11 cellular contexts compared by ENCODE assay signal in the genomic region with DNA sequence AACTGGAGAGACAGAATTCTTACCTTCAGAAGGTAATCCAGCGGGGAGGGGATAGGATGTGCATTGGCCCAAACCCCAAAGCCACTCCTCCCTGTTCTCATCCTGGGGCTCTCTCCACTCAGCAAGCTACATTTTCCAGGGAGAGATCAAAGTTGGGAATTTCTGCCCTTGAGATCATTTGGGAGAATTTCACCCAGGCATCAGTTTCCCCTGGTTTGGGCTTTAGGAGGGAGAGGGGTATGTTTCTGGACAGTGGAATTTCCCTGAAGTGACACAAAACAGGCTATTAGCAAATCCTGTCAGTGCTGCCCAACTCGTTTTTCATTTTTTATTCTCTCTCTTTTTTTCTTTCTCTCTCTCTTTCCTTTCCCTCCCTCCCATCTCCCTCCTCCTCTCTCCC. TPM values are rescaled to one million over a fixed set of nuclear protein-coding genes. Genes with fewer than 3 reads are reported as not detected.
DNase-seq lines count a peak whose midpoint lies in the region; ATAC-seq and TF ChIP-seq lines count a peak whose summit lies in the region.
"Had no signal": no experiment of that assay in that cellular context is flagged by ENCODE, and none has a peak within 500 bp of the region (broad histone marks: within the 10 kb centered on the region; RNA-seq: fewer than 3 reads in every experiment).

No MANE protein-coding gene starts in this region.

- H3K4me3 ChIP-seq in heart right ventricle (no peak overlapping the region), muscle layer of duodenum (ENCODE audit: low read depth in 1 of 2, low read length in 2 of 2) (no peak overlapping the region), uterus (no peak overlapping the region)
- H3K4me3 ChIP-seq: SJSA1 had no signal

- H3K4me1 Mint-ChIP-seq in effector memory CD8-positive, alpha-beta T cell (ENCODE audit: low read depth in 2 of 2), result peaks cover 12 to 26% of the 10 kb centered on the region in 2 donors

- H3K9me3 ChIP-seq in heart right ventricle (peaks cover 0 to 4% (median 0%) of the 10 kb centered on the region in 11 donors), muscle layer of duodenum (ENCODE audit: control insufficient read depth in 1 of 2, low read length in 2 of 2) (no peaks in the 10 kb centered on the region), uterus (no peaks in the 10 kb centered on the region)
- H3K9me3 ChIP-seq: SJSA1 had no signal

- H3K4me3 Mint-ChIP-seq in effector memory CD8-positive, alpha-beta T cell, result no peak overlapping the region

- intact Hi-C loops in heart right ventricle (cut with DNase I), result loop anchor here in 1 of 10 donors (5.0 kb wide), 1 partner anchor 49 kb away; no protein-coding TSS in a partner anchor
- intact Hi-C loops in left cardiac atrium (cut with DNase I), result loop anchor here in 1 of 2 donors (5.0 kb wide), 1 partner anchor 34 kb away; no protein-coding TSS in a partner anchor
- intact Hi-C loops in uterus (cut with DNase I; ENCODE audit: low total_unique reads), result no loop called here

- TF ChIP-seq POLR2A in uterus (IDR thresholded peaks at IDR 0.05), result no peak

- H3K27ac Mint-ChIP-seq in effector memory CD8-positive, alpha-beta T cell, result peak overlapping the region; percentile 89 to 90

- no peak for DNase-seq in heart right ventricle
- DNase-seq in left cardiac atrium, result no peak
- DNase-seq in effector memory CD8-positive, alpha-beta T cell, result no peak
- no peak for DNase-seq in uterus
- no peak for DNase-seq in NCI-H2227 treated with DMSO at 0.1 percent for 48 hours (lab: John Stamatoyannopoulos, UW)
- DNase-seq: cortex of kidney had no signal

- H3K27me3 Mint-ChIP-seq in effector memory CD8-positive, alpha-beta T cell, result no peaks in the 10 kb centered on the region

- H3K36me3 ChIP-seq in heart right ventricle (peaks cover 0 to 67% (median 11%) of the 10 kb centered on the region in 9 donors), muscle layer of duodenum (ENCODE audit: control insufficient read depth in 1 of 2, insufficient read depth in 2 of 2, low read length in 2 of 2) (peaks cover 9 to 15% of the 10 kb centered on the region in 2 donors), uterus (no peaks in the 10 kb centered on the region)

- H3K9me3 Mint-ChIP-seq in effector memory CD8-positive, alpha-beta T cell, result no peaks in the 10 kb centered on the region

- WGBS in heart right ventricle, 2 donors, result 47 to 52% methylated on average over 2 of the region's 2 CpGs

- H3K27ac ChIP-seq in heart right ventricle (peak overlapping the region; percentile 39 to 93 (median 80)), muscle layer of duodenum (ENCODE audit: low read length) (peak overlapping the region; percentile 68), uterus (peak overlapping the region; percentile 80 to 90)
- H3K27ac ChIP-seq: SJSA1 had no signal

- no peak for TF ChIP-seq CTCF in heart right ventricle (IDR thresholded peaks at IDR 0.05)
- TF ChIP-seq CTCF in uterus (IDR thresholded peaks at IDR 0.05), result no peak

- H3K4me1 ChIP-seq in heart right ventricle (peaks cover 38 to 88% (median 71%) of the 10 kb centered on the region in 9 donors), muscle layer of duodenum (ENCODE audit: control insufficient read depth in 1 of 2, insufficient read depth in 2 of 2, low read length in 2 of 2) (peaks cover 14 to 52% of the 10 kb centered on the region in 2 donors), uterus (peaks cover 0 to 25% of the 10 kb centered on the region in 2 donors)

- H3K27me3 ChIP-seq in heart right ventricle (no peaks in the 10 kb centered on the region), muscle layer of duodenum (ENCODE audit: low read depth, low read length) (no peaks in the 10 kb centered on the region), uterus (no peaks in the 10 kb centered on the region)
- H3K27me3 ChIP-seq: SJSA1 had no signal

- peaks cover 49% of the 10 kb centered on the region for H3K36me3 Mint-ChIP-seq in effector memory CD8-positive, alpha-beta T cell (ENCODE audit: insufficient read depth)

- ATAC-seq in heart right ventricle, result no peak
- no peak for ATAC-seq in left cardiac atrium
- ATAC-seq in effector memory CD8-positive, alpha-beta T cell (replicated peaks), result no peak
- no peak for ATAC-seq in HG03159 (IDR thresholded peaks at IDR 0.05; ENCODE audit: unreplicated experiment)
- ATAC-seq in GM19023 (IDR thresholded peaks at IDR 0.05; ENCODE audit: unreplicated experiment), result no peak

RNA-seq across cellular contexts. Expression of a gene that starts 35.7 kb away (rescaled TPM):
- total RNA-seq in heart right ventricle (under 1 TPM in 1 of 10 donors, not detected in 9; 0.16 TPM), left cardiac atrium (not detected), uterus (1 to 10 TPM in 2 of 4 donors, under 1 TPM in 1, not detected in 1; 0.83 to 3.6 (median 1.6) TPM)
- polyA plus RNA-seq in heart right ventricle, result under 1 TPM; 0.14 to 0.15 TPM
- total RNA-seq: HT1080, SJSA1 had no signal

RNA-seq across cellular contexts. Expression of a gene that starts 52.6 kb away (rescaled TPM):
- 10 to 100 TPM; 14.5 to 24.2 (median 17.6) TPM for total RNA-seq in heart right ventricle
- polyA plus RNA-seq in heart right ventricle, result 10 to 100 TPM; 18.0 to 19.7 TPM
- total RNA-seq in left cardiac atrium, result 10 to 100 TPM; 12.0 to 19.8 TPM
- 10 to 100 TPM; 17.6 to 80.2 (median 44.7) TPM for total RNA-seq in uterus

RNA-seq across cellular contexts. Expression of a gene that starts 57.7 kb away (rescaled TPM):
- total RNA-seq in heart right ventricle, result 10 to 100 TPM; 17.3 to 33.3 (median 21.0) TPM
- 10 to 100 TPM; 14.3 to 17.5 TPM for polyA plus RNA-seq in heart right ventricle
- total RNA-seq in left cardiac atrium, result 10 to 100 TPM; 30.6 to 41.1 TPM
- total RNA-seq in uterus, result 10 to 100 TPM; 27.4 to 79.2 (median 55.3) TPM
